9 cellular contexts compared by ENCODE assay signal in the genomic region with DNA sequence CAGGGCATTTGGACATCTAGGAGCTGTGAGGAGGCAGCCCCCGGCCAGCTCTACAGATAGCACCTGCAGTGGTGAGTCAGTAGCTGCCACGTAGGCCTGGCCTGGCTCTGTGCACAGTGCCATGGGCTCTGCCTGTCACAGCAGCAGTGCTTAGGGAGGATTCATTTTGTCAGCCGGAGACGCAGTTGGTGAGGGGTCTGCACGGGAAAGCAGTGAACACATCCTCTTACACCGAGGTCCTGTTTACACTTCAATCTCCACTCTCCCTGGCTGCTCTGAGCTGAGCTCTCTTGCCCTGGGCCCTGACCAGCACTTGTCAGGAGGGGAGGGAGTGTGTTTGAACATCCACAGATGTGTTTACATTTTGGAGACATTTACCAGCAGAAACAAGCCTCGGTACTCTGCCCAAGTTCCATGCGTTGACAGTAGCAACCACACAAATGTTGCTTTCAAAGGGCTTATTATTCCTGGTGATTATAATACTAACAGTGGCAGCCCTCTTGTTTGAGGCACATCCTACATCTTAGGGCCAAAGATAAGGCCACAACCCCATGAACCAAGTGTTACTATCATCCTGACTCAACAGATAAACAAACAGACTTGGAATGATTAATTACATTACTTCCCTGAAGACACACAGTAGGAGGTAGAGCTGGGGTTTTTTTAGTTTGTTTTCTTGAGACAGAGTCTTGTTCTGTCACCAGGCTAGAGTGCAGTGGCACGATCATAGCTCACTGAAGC.
DNase-seq lines count a peak whose midpoint lies in the region; ATAC-seq, FAIRE-seq and TF ChIP-seq lines count a peak whose summit lies in the region.
"Had no signal": no experiment of that assay in that cellular context is flagged by ENCODE, and none has a peak within 500 bp of the region (broad histone marks: within the 10 kb centered on the region; RNA-seq: fewer than 3 reads in every experiment).

No MANE protein-coding gene starts in this region.

- ATAC-seq in GM18520 (IDR thresholded peaks at IDR 0.05; ENCODE audit: unreplicated experiment) (peak; percentile 68), body of pancreas (no peak)

- peak; percentile 12 for DNase-seq in NCI-H2227 (lab: John Stamatoyannopoulos, UW; ENCODE audit: unreplicated experiment)
- peak; percentile 43 for DNase-seq in coronary artery (ENCODE audit: low spot score)
- DNase-seq in neural crest cell (ENCODE audit: low read depth, low spot score) = no peak
- DNase-seq in body of pancreas = no peak
- no peak for DNase-seq in GM10266 (ENCODE audit: extremely low spot score)
- DNase-seq in GM19238 (ENCODE audit: insufficient read length, low spot score) = no peak
- no peak for DNase-seq in GM12891 (ENCODE audit: insufficient read length, low spot score)

- H3K36me3 ChIP-seq in body of pancreas (replicated peaks in 1 of 2; ENCODE audit: insufficient read depth in 1 of 2, low read depth in 2 of 2) = no peaks in the 10 kb centered on the region

- peaks cover 5% of the 10 kb centered on the region for H3K4me1 ChIP-seq in body of pancreas
- H3K4me1 ChIP-seq: parathyroid adenoma had no signal

- WGBS in body of pancreas, 2 donors = 51 to 54% methylated on average over 9 of the region's 9 CpGs

- H3K36me3 Mint-ChIP-seq in neural crest cell (ENCODE audit: low read depth) = no peaks in the 10 kb centered on the region

- H3K4me3 ChIP-seq in coronary artery (no peak overlapping the region), body of pancreas (no peak overlapping the region)

- peaks cover 23% of the 10 kb centered on the region for H3K4me1 Mint-ChIP-seq in neural crest cell

- no peaks in the 10 kb centered on the region for H3K9me3 Mint-ChIP-seq in neural crest cell

- no peak overlapping the region for H3K4me3 Mint-ChIP-seq in neural crest cell

- H3K27ac ChIP-seq in coronary artery (no peak overlapping the region), body of pancreas (no peak overlapping the region)
- H3K27ac ChIP-seq: parathyroid adenoma had no signal

- H3K9me3 ChIP-seq in body of pancreas = no peaks in the 10 kb centered on the region

- no peak for FAIRE-seq in GM12891 (lab: Jason Lieb, UNC)

- peak overlapping the region; percentile 45 for H3K27ac Mint-ChIP-seq in neural crest cell (ENCODE audit: unreplicated experiment)

- intact Hi-C loops in body of pancreas (cut with DNase I) = no loop called here

- H3K27me3 ChIP-seq in body of pancreas = no peaks in the 10 kb centered on the region

- peaks cover 6% of the 10 kb centered on the region for H3K27me3 Mint-ChIP-seq in neural crest cell (ENCODE audit: low read depth)

- no peak for TF ChIP-seq POLR2A in body of pancreas (IDR thresholded peaks at IDR 0.05)
- TF ChIP-seq POLR2A in GM12891 (IDR thresholded peaks at IDR 0.05; ENCODE audit: low read depth, low read length) = no peak

- TF ChIP-seq CTCF in coronary artery (IDR thresholded peaks at IDR 0.05) = no peak
- TF ChIP-seq CTCF in neural crest cell (conservative IDR thresholded peaks at IDR 0.05) = no peak
- no peak for TF ChIP-seq CTCF in body of pancreas (IDR thresholded peaks at IDR 0.05)
- TF ChIP-seq CTCF in GM10266 (IDR thresholded peaks at IDR 0.05; ENCODE audit: control insufficient read depth, insufficient read depth, low read depth, missing control alignments) = no peak

TF ChIP-seq in GM12891, 5 proteins besides CTCF, POLR2A, EP300 and RAD21:
- TF ChIP-seq POLR2AphosphoS5 (IDR thresholded peaks at IDR 0.05; ENCODE audit: low read depth, low read length) (no peak), POU2F2 (IDR thresholded peaks at IDR 0.05; ENCODE audit: low read depth, low read length) (no peak), SPI1 (IDR thresholded peaks at IDR 0.05; ENCODE audit: low read depth, low read length) (no peak), PAX5 (IDR thresholded peaks at IDR 0.05; ENCODE audit: insufficient read depth, low read length, severe bottlenecking) (no peak), TAF1 (IDR thresholded peaks at IDR 0.05; ENCODE audit: low read depth, low read length) (no peak)

Comparison
In these comparisons a context has a peak if more than half of its experiments do, and no peak if none do; other contexts are left out.
1. DNase-seq: peak in NCI-H2227 (single experiment) and coronary artery (single experiment); none in neural crest cell (single experiment), body of pancreas (0 of 4), GM10266 (single experiment), GM19238 (single experiment) and GM12891 (single experiment).